Comparison of ENCODE assay signal across 8 cellular contexts in the genomic region with DNA sequence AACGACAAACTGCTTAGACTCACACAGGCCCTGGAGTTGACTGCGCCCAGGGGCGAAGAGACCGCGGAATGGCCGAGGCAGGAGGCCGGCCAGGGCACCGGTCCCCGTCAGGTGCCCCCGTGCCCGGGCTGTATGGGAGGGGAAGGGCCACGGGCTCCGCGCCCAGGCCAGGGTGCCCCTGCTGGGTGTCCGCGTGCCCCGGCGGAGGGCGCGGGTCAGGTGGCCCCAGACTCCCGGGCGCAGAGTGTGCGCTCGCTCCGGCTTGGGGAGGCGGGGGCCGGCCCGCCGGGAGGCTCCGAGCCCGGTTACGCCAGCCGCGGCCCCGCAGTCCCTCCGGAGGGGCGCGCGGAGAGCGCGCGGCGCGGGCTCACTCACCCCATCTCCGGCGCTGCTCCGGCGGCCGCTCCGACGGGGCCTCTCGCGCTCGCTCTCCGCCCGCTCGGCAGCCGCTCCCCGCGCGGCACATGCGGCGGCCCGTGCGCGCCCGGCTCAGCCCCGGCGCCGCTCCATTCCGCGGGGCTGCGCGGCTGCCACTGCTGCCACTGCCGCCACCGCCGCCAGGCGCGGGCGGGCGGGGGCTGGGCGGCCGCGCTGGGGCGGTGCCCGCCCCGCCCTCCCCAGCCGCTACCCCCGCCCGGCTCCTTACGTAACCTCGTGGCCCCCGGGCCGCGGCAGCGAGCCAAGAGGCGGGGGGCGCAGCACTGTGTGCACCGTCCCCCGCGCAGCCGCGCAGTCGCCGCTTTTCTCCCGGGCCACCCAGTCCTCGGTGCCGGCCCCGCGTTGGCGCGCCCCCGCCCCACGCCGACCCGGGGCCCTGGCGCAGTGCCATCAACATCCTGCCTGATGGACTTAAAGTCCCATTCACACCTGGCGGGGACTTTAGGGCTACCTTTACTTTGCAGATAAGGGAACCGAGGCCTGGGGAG. TPM values are rescaled to one million over a fixed set of nuclear protein-coding genes. Genes with fewer than 3 reads are reported as not detected.
A peak's percentile ranks its signal among the peaks of the same experiment; 100 is the strongest.
DNase-seq lines count a peak whose midpoint lies in the region; ATAC-seq and TF ChIP-seq lines count a peak whose summit lies in the region.

HOMER2 (minus strand) TSS at position 565 of the 926 bp plus-strand sequence; CDS start at position 380, 185 bp downstream.

- peaks cover 2% of the 10 kb centered on the region for H3K4me1 Mint-ChIP-seq in activated CD4-positive, alpha-beta T cell treated with anti-CD3 and anti-CD28 coated beads for 36 hours

- peak within 1 kb of the TSS; percentile 39 for H3K9ac ChIP-seq in iPS-18a (ENCODE audit: low read length)

- POLR2A ChIA-PET in activated CD4-positive, alpha-beta T cell treated with anti-CD3 and anti-CD28 coated beads for 36 hours (lab: Charles Lee) = no interaction called here

- H3K9me3 ChIP-seq in iPS-18a (ENCODE audit: control insufficient read depth, low read depth, low read length) = no peaks in the 10 kb centered on the region
- no peaks in the 10 kb centered on the region for H3K9me3 ChIP-seq in gastrocnemius medialis

- peak within 1 kb of the TSS; percentile 65 for H3K27ac Mint-ChIP-seq in activated CD4-positive, alpha-beta T cell treated with anti-CD3 and anti-CD28 coated beads for 36 hours

- peak within 1 kb of the TSS; percentile 67 for H3K4me3 Mint-ChIP-seq in activated CD4-positive, alpha-beta T cell treated with anti-CD3 and anti-CD28 coated beads for 36 hours

- H3K36me3 Mint-ChIP-seq in activated CD4-positive, alpha-beta T cell treated with anti-CD3 and anti-CD28 coated beads for 36 hours (ENCODE audit: low read depth) = no peaks in the 10 kb centered on the region

- H3K27ac ChIP-seq in iPS-18a (ENCODE audit: low read length) (no peak within 1 kb of the TSS), gastrocnemius medialis (peak within 1 kb of the TSS; percentile 91 to 95 (median 92))

- no peaks in the 10 kb centered on the region for H3K36me3 ChIP-seq in iPS-18a (ENCODE audit: control insufficient read depth, low read depth, low read length)
- no peaks in the 10 kb centered on the region for H3K36me3 ChIP-seq in gastrocnemius medialis

- H3K27me3 Mint-ChIP-seq in activated CD4-positive, alpha-beta T cell treated with anti-CD3 and anti-CD28 coated beads for 36 hours = peaks cover 9% of the 10 kb centered on the region

- no peaks in the 10 kb centered on the region for H3K4me1 ChIP-seq in iPS-18a (ENCODE audit: control insufficient read depth, low read depth, low read length)
- peaks cover 12 to 39% of the 10 kb centered on the region in 2 donors for H3K4me1 ChIP-seq in gastrocnemius medialis

- H3K4me3 ChIP-seq in astrocyte of the cerebellum (ENCODE audit: low read depth, low read length) (peak within 1 kb of the TSS; percentile 45), iPS-18a (ENCODE audit: low read length) (peak within 1 kb of the TSS; percentile 68), gastrocnemius medialis (peak within 1 kb of the TSS; percentile 62 to 75 (median 63))

- TF ChIP-seq POLR2A in gastrocnemius medialis (IDR thresholded peaks at IDR 0.05) = peak; percentile 57 to 76

- intact Hi-C loops in activated CD4-positive, alpha-beta T cell treated with anti-CD3 and anti-CD28 coated beads for 36 hours (cut with DNase I, micrococcal nuclease) = loop anchor here in 1 of 2 experiments (1.0 to 5.0 kb wide), 3 partner anchors 34 to 105 kb away; partner anchors contain the start of gene RAMAC
- intact Hi-C loops in gastrocnemius medialis (cut with DNase I; ENCODE audit: low total_unique reads) = loop anchor here (5.0 kb wide), 1 partner anchor 185 kb away; no protein-coding TSS in a partner anchor

- in situ Hi-C loops in astrocyte of the cerebellum (cut with HindIII; ENCODE audit: low sequenced_read_pairs) = loop anchor here (5.0 kb wide), 2 partner anchors 50 to 105 kb away; no protein-coding TSS in a partner anchor
- in situ Hi-C loops in gastrocnemius medialis (cut with MboI; ENCODE audit: low sequenced_read_pairs in 4 of 4) = no loop called here

- TF ChIP-seq CTCF in astrocyte of the cerebellum (IDR thresholded peaks at IDR 0.05; ENCODE audit: low read depth, low read length, missing control alignments) = no peak
- TF ChIP-seq CTCF in gastrocnemius medialis (IDR thresholded peaks at IDR 0.05 in 4 of 5, conservative IDR thresholded peaks at IDR 0.05 in 1 of 5) = peak in 1 of 5 experiments; percentile 7

- H3K9me3 Mint-ChIP-seq in activated CD4-positive, alpha-beta T cell treated with anti-CD3 and anti-CD28 coated beads for 36 hours (ENCODE audit: low read depth) = no peaks in the 10 kb centered on the region

- CTCF ChIA-PET in activated CD4-positive, alpha-beta T cell treated with anti-CD3 and anti-CD28 coated beads for 36 hours (lab: Charles Lee) = no interaction called here

- H3K27me3 ChIP-seq in iPS-18a (ENCODE audit: control insufficient read depth, insufficient read depth, low read length) = peaks cover 28% of the 10 kb centered on the region
- H3K27me3 ChIP-seq in gastrocnemius medialis = no peaks in the 10 kb centered on the region

- peak; percentile 35 for DNase-seq in activated CD4-positive, alpha-beta T cell treated with anti-CD3 and anti-CD28 coated beads for 36 hours
- no peak for DNase-seq in activated CD4-positive, alpha-beta T cell treated with anti-CD3 and anti-CD28 coated beads, Interleukin-2, amount 50 U/mL, for 4 hours
- DNase-seq in NCI-H2171 treated with DMSO at 0.1 percent for 48 hours (lab: John Stamatoyannopoulos, UW) = peak; percentile 52
- DNase-seq in astrocyte of the cerebellum (ENCODE audit: low read depth) = no peak
- peak; percentile 25 to 58 for DNase-seq in gastrocnemius medialis
- no peak for DNase-seq in middle frontal gyrus (ENCODE audit: extremely low spot score, low spot score)

- peak; percentile 57 for ATAC-seq in activated CD4-positive, alpha-beta T cell treated with anti-CD3 and anti-CD28 coated beads for 36 hours
- ATAC-seq in gastrocnemius medialis = peak; percentile 74 to 77
- no peak for ATAC-seq in GM21786 (IDR thresholded peaks at IDR 0.05; ENCODE audit: unreplicated experiment)

RNA-seq across cellular contexts. Expression of gene HOMER2, which starts in this region (rescaled TPM):
- total RNA-seq in activated CD4-positive, alpha-beta T cell treated with anti-CD3 and anti-CD28 coated beads for 36 hours = 1 to 10 TPM; 3.5 to 4.6 TPM
- total RNA-seq in gastrocnemius medialis = 100 to 1,000 TPM in 2 of 4 donors, 10 to 100 TPM in 2; 51.6 to 132 (median 94.5) TPM

Comparison
In these comparisons a context has a peak if more than half of its experiments do, and no peak if none do; other contexts are left out.
1. RNA of gene HOMER2 (total RNA-seq): 51.6 to 132 TPM in gastrocnemius medialis; 3.5 to 4.6 TPM in activated CD4-positive, alpha-beta T cell treated with anti-CD3 and anti-CD28 coated beads for 36 hours; every median in the first group is over 4 times any median in the second.
2. DNase-seq: peak in activated CD4-positive, alpha-beta T cell treated with anti-CD3 and anti-CD28 coated beads for 36 hours (single experiment), NCI-H2171 treated with DMSO at 0.1 percent for 48 hours (single experiment) and gastrocnemius medialis (2 of 2); none in activated CD4-positive, alpha-beta T cell treated with anti-CD3 and anti-CD28 coated beads, Interleukin-2, amount 50 U/mL, for 4 hours (0 of 2), astrocyte of the cerebellum (single experiment) and middle frontal gyrus (single experiment).
3. Peak in every context shown above with its lines, with median percentiles within 50 percentile points of each other: H3K4me3 ChIP-seq.